Comparison of ENCODE assay signal across 6 cellular contexts in the genomic region with DNA sequence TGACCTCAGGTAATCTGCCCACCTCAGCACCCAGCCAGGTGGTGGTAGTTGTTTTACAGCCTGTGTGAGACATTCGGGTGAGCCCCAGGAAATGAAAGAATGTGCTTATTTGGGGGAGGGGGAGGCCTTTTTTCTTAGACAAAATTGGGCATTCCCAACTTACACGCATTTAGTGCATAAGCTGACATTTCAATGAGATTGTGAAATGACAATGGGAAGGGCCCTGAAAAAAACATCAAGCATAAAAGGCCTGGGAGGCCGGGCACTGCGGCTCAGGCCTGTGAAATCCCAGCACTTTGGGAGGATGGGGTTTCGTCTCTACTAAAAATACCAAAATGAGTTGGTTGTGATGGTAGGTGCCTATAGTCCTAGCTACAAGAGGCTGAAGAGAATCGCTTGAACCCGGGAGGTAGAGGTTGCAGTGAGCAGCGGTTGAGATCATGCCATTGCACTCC. TPM values are rescaled to one million over a fixed set of nuclear protein-coding genes. Genes with fewer than 3 reads are reported as not detected.
DNase-seq lines count a peak whose midpoint lies in the region; ATAC-seq, FAIRE-seq and TF ChIP-seq lines count a peak whose summit lies in the region.

No MANE protein-coding gene starts in this region.

- peaks cover 93% of the 10 kb centered on the region for H3K36me3 Mint-ChIP-seq in activated T-helper 17 cell treated with anti-CD3 and anti-CD28 coated beads, Interleukin-2, amount 50 U/mL, for 72 hours (ENCODE audit: low read depth)

- intact Hi-C loops in A673 (cut with micrococcal nuclease; ENCODE audit: unreplicated experiment), result no loop called here

- H3K9me3 ChIP-seq in A673 (ENCODE audit: low read depth, low read length, poor library complexity, severe bottlenecking), result no peaks in the 10 kb centered on the region

- peak overlapping the region; percentile 93 for H3K27ac Mint-ChIP-seq in activated T-helper 17 cell treated with anti-CD3 and anti-CD28 coated beads, Interleukin-2, amount 50 U/mL, for 72 hours

- peak overlapping the region; percentile 17 for H3K27ac ChIP-seq in A673 (ENCODE audit: low read depth, low read length, poor library complexity, severe bottlenecking)
- no peak overlapping the region for H3K27ac ChIP-seq in HL-60 (replicated peaks)
- no peak overlapping the region for H3K27ac ChIP-seq in coronary artery

- peaks cover 18% of the 10 kb centered on the region for H3K4me1 Mint-ChIP-seq in activated T-helper 17 cell treated with anti-CD3 and anti-CD28 coated beads, Interleukin-2, amount 50 U/mL, for 72 hours

- POLR2A ChIA-PET in A673 (lab: Charles Lee; ENCODE audit: low non-redundant PET), result no interaction called here

- H3K4me3 Mint-ChIP-seq in activated T-helper 17 cell treated with anti-CD3 and anti-CD28 coated beads, Interleukin-2, amount 50 U/mL, for 72 hours, result peak overlapping the region; percentile 88

- no peaks in the 10 kb centered on the region for H3K27me3 Mint-ChIP-seq in activated T-helper 17 cell treated with anti-CD3 and anti-CD28 coated beads, Interleukin-2, amount 50 U/mL, for 72 hours

- no peak for FAIRE-seq in GM12892 (lab: Jason Lieb, UNC)

- H3K9me3 Mint-ChIP-seq in activated T-helper 17 cell treated with anti-CD3 and anti-CD28 coated beads, Interleukin-2, amount 50 U/mL, for 72 hours, result no peaks in the 10 kb centered on the region

- H3K4me3 ChIP-seq in A673 (ENCODE audit: low read depth, low read length, poor library complexity, severe bottlenecking) (no peak overlapping the region), HL-60 (replicated peaks; ENCODE audit: insufficient read depth, low read length) (no peak overlapping the region), coronary artery (no peak overlapping the region)

- CTCF ChIA-PET in A673 (lab: Charles Lee), result no interaction called here

- peaks cover 8% of the 10 kb centered on the region for H3K4me1 ChIP-seq in A673 (ENCODE audit: insufficient read depth, low read length, poor library complexity, severe bottlenecking)

- H3K36me3 ChIP-seq in A673 (ENCODE audit: insufficient read depth, low read length, poor library complexity, severe bottlenecking), result peaks cover 70% of the 10 kb centered on the region

- TF ChIP-seq CTCF in A673 (conservative IDR thresholded peaks at IDR 0.05; ENCODE audit: low read depth, low read length) (no peak), HL-60 (IDR thresholded peaks at IDR 0.05; ENCODE audit: insufficient read depth, low read length) (no peak), coronary artery (IDR thresholded peaks at IDR 0.05) (no peak)

- no peaks in the 10 kb centered on the region for H3K27me3 ChIP-seq in A673 (replicated peaks; ENCODE audit: insufficient read depth, low read depth, low read length, poor library complexity)
- H3K27me3 ChIP-seq in HL-60 (ENCODE audit: insufficient read depth, poor library complexity, severe bottlenecking), result no peaks in the 10 kb centered on the region

- TF ChIP-seq POLR2A in GM12892 (IDR thresholded peaks at IDR 0.05; ENCODE audit: low read depth, low read length), result no peak; the same call in 1 of the 2 replicates

- BruUV-seq in A673 (replicated peaks; lab: Mats Ljungman, UMichigan), result no TSS peak

- DNase-seq in A673 (ENCODE audit: low spot score) (no peak), HL-60 (ENCODE audit: low read depth in 1 of 2, low spot score in 1 of 2) (peak; percentile 26 to 70), coronary artery (ENCODE audit: low spot score) (no peak), GM12892 (ENCODE audit: insufficient read length) (no peak)

- no peak for ATAC-seq in activated T-helper 17 cell treated with anti-CD3 and anti-CD28 coated beads, Interleukin-2, amount 50 U/mL, for 72 hours (replicated peaks)
- no peak for ATAC-seq in GM19467 (IDR thresholded peaks at IDR 0.05; ENCODE audit: unreplicated experiment)

RNA-seq across cellular contexts. Expression of a gene that starts 5.0 kb away (rescaled TPM):
- 479 and 503 TPM in 2 replicates for total RNA-seq in A673 (2021)
- 100 to 1,000 TPM; 646 to 717 TPM for total RNA-seq in activated T-helper 17 cell treated with anti-CD3 and anti-CD28 coated beads, Interleukin-2, amount 50 U/mL, for 72 hours
- 977 TPM for polyA plus RNA-seq in GM12892 (2012; ENCODE audit: missing spikeins)

RNA-seq across cellular contexts. Expression of a gene that starts 5.4 kb away (rescaled TPM):
- 15.8 and 17.2 TPM in 2 replicates for total RNA-seq in A673 (2021)
- 10 to 100 TPM; 10.4 to 14.2 TPM for total RNA-seq in activated T-helper 17 cell treated with anti-CD3 and anti-CD28 coated beads, Interleukin-2, amount 50 U/mL, for 72 hours
- polyA plus RNA-seq in GM12892 (2012; ENCODE audit: missing spikeins), result 2.4 TPM

RNA-seq across cellular contexts. Expression of a gene that starts 38.1 kb away (rescaled TPM):
- 34.3 and 35.7 TPM in 2 replicates for total RNA-seq in A673 (2021)
- 10 to 100 TPM; 25.5 to 33.9 TPM for total RNA-seq in activated T-helper 17 cell treated with anti-CD3 and anti-CD28 coated beads, Interleukin-2, amount 50 U/mL, for 72 hours
- 11.9 TPM for polyA plus RNA-seq in GM12892 (2012; ENCODE audit: missing spikeins)

RNA-seq across cellular contexts. Expression of a gene that starts 38.3 kb away (rescaled TPM):
- 41.6 and 43.4 TPM in 2 replicates for total RNA-seq in A673 (2021)
- total RNA-seq in activated T-helper 17 cell treated with anti-CD3 and anti-CD28 coated beads, Interleukin-2, amount 50 U/mL, for 72 hours, result 10 to 100 TPM; 25.8 to 38.5 TPM
- polyA plus RNA-seq in GM12892 (2012; ENCODE audit: missing spikeins), result 29.2 TPM

RNA-seq across cellular contexts. Expression of a gene that starts 54.3 kb away (rescaled TPM):
- total RNA-seq in A673 (2021), result not detected in 2 replicates
- under 1 TPM; 0.35 to 0.77 TPM for total RNA-seq in activated T-helper 17 cell treated with anti-CD3 and anti-CD28 coated beads, Interleukin-2, amount 50 U/mL, for 72 hours
- polyA plus RNA-seq in GM12892 (2012; ENCODE audit: missing spikeins), result not detected

Comparison
In these comparisons a context has a peak if more than half of its experiments do, and no peak if none do; other contexts are left out.
1. DNase-seq: peak in HL-60 (2 of 2); none in A673 (single experiment), coronary artery (single experiment) and GM12892 (single experiment).